Comparison of ENCODE assay signal across 30 cellular contexts in genomic region chr10:89371987-89372386, GRCh38. TPM values are rescaled to one million over a fixed set of nuclear protein-coding genes. Genes with fewer than 3 reads are reported as not detected.
"Had no signal": no experiment of that assay in that cellular context is flagged by ENCODE, and none has a peak within 500 bp of the region (broad histone marks: within the 10 kb centered on the region; RNA-seq: fewer than 3 reads in every experiment).

No MANE protein-coding gene starts in this region.

- H3K4me3 Mint-ChIP-seq: dendritic cell treated with granulocyte-macrophage colony-stimulating factor and Interleukin-4, amounts not matched to agents 40 ng/mL and 50 ng/mL, for 4 days; naive thymus-derived CD8-positive, alpha-beta T cell; nephron progenitor cell; stimulated activated naive B cell treated with anti-CD40 and anti-IgM and Interleukin-4, amounts not matched to agents 10 μg/mL and 1 μg/mL and 100 μg/mL, for 72 hours; stimulated activated naive CD8-positive, alpha-beta T cell treated with anti-CD3 and anti-CD28 coated beads, Interleukin-15, Interleukin-2, amounts not matched to agents 100 ng/mL and 50 ng/mL, for 24 hours; type B pancreatic cell had no signal

- ATAC-seq: heart right ventricle; left colon; left ventricle myocardium superior; lower lobe of right lung; naive thymus-derived CD8-positive, alpha-beta T cell; stimulated activated naive B cell treated with anti-CD40 and anti-IgM and Interleukin-4, amounts not matched to agents 10 μg/mL and 1 μg/mL and 100 μg/mL, for 72 hours had no signal

- H3K4me3 ChIP-seq: colonic mucosa, esophagus squamous epithelium, heart right ventricle, lower lobe of right lung, prostate gland, right atrium auricular region, skin epidermis, spleen, suprapubic skin, thyroid gland had no signal

- H3K27ac ChIP-seq: colonic mucosa, esophagus squamous epithelium, heart right ventricle, lower lobe of right lung, prostate gland, right atrium auricular region, skin epidermis, spleen, suprapubic skin, thyroid gland had no signal

- H3K27me3 Mint-ChIP-seq: dendritic cell treated with granulocyte-macrophage colony-stimulating factor and Interleukin-4, amounts not matched to agents 40 ng/mL and 50 ng/mL, for 4 days; stimulated activated naive B cell treated with anti-CD40 and anti-IgM and Interleukin-4, amounts not matched to agents 10 μg/mL and 1 μg/mL and 100 μg/mL, for 72 hours; type B pancreatic cell had no signal

- H3K9me3 ChIP-seq: colonic mucosa, esophagus squamous epithelium, heart right ventricle, lower lobe of right lung, prostate gland, right atrium auricular region, spleen, suprapubic skin, thyroid gland had no signal

- H3K36me3 Mint-ChIP-seq: naive thymus-derived CD8-positive, alpha-beta T cell; stimulated activated naive B cell treated with anti-CD40 and anti-IgM and Interleukin-4, amounts not matched to agents 10 μg/mL and 1 μg/mL and 100 μg/mL, for 72 hours; type B pancreatic cell had no signal

- DNase-seq: colonic mucosa; effector memory CD4-positive, alpha-beta T cell; esophagus squamous epithelium; foreskin melanocyte; glutamatergic neuron; heart right ventricle; hippocampal formation; left colon; left ventricle myocardium superior; lower lobe of right lung; naive thymus-derived CD8-positive, alpha-beta T cell; nephron progenitor cell; nucleus accumbens; spleen; stimulated activated naive B cell treated with anti-CD40 and anti-IgM and Interleukin-4, amounts not matched to agents 10 μg/mL and 1 μg/mL and 100 μg/mL, for 72 hours; thyroid gland had no signal

- H3K36me3 ChIP-seq: colonic mucosa, esophagus squamous epithelium, heart right ventricle, lower lobe of right lung, prostate gland, right atrium auricular region, spleen, suprapubic skin, thyroid gland had no signal

- H3K27ac Mint-ChIP-seq: dendritic cell treated with granulocyte-macrophage colony-stimulating factor and Interleukin-4, amounts not matched to agents 40 ng/mL and 50 ng/mL, for 4 days; naive thymus-derived CD8-positive, alpha-beta T cell; nephron progenitor cell; stimulated activated naive B cell treated with anti-CD40 and anti-IgM and Interleukin-4, amounts not matched to agents 10 μg/mL and 1 μg/mL and 100 μg/mL, for 72 hours; stimulated activated naive CD8-positive, alpha-beta T cell treated with anti-CD3 and anti-CD28 coated beads, Interleukin-15, Interleukin-2, amounts not matched to agents 100 ng/mL and 50 ng/mL, for 24 hours; type B pancreatic cell had no signal

- H3K9me3 Mint-ChIP-seq: dendritic cell treated with granulocyte-macrophage colony-stimulating factor and Interleukin-4, amounts not matched to agents 40 ng/mL and 50 ng/mL, for 4 days; naive thymus-derived CD8-positive, alpha-beta T cell; nephron progenitor cell; stimulated activated naive B cell treated with anti-CD40 and anti-IgM and Interleukin-4, amounts not matched to agents 10 μg/mL and 1 μg/mL and 100 μg/mL, for 72 hours; stimulated activated naive CD8-positive, alpha-beta T cell treated with anti-CD3 and anti-CD28 coated beads, Interleukin-15, Interleukin-2, amounts not matched to agents 100 ng/mL and 50 ng/mL, for 24 hours; type B pancreatic cell had no signal

- H3K27me3 ChIP-seq: colonic mucosa, esophagus squamous epithelium, heart right ventricle, right atrium auricular region, spleen, suprapubic skin, thyroid gland had no signal

RNA-seq across cellular contexts. Expression of gene IFIT1B, which starts 5.9 kb away (rescaled TPM):
- total RNA-seq: colonic mucosa; endothelial cell of umbilical vein; epithelial cell of proximal tubule; esophagus squamous epithelium; kidney epithelial cell; left colon; left ventricle myocardium superior; lower lobe of right lung; mesenteric fat pad; myocyte; naive thymus-derived CD8-positive, alpha-beta T cell; osteocyte; prostate gland; suprapubic skin; thyroid gland had no signal
- polyA plus RNA-seq: endothelial cell of umbilical vein; heart right ventricle; naive thymus-derived CD8-positive, alpha-beta T cell; urinary bladder had no signal
